ENCODE assay signal across 9 cellular contexts in the genomic region with DNA sequence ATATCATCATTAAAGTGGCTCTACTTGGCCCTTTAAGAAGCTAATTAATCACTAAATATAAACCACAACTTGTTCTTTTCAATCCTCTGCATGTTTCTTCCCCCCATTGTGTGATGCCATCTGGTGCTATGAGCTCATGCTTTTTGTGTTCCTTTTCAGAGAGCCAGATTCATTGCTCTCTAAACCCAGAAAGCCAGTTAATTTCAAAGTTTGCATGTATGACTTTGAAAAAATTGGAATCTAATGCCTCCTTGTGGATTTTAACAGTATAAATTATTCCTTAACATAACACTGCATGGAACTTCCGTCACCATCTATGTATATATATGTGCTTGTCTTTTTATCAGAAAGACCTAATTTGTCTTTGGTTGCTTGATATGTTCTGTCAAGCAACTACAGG. TPM values are rescaled to one million over a fixed set of nuclear protein-coding genes. Genes with fewer than 3 reads are reported as not detected.
A peak's percentile ranks its signal among the peaks of the same experiment; 100 is the strongest.
DNase-seq lines count a peak whose midpoint lies in the region; ATAC-seq and TF ChIP-seq lines count a peak whose summit lies in the region.
"Had no signal": no experiment of that assay in that cellular context is flagged by ENCODE, and none has a peak within 500 bp of the region (broad histone marks: within the 10 kb centered on the region; RNA-seq: fewer than 3 reads in every experiment).

No MANE protein-coding gene starts in this region.

- POLR2A ChIA-PET in activated CD4-positive, alpha-beta memory T cell treated with anti-CD3 and anti-CD28 coated beads, Interleukin-2, amount 10 ng/mL, durations not matched to agents 7 days and 5 days (lab: Charles Lee) = no interaction called here

- H3K36me3 ChIP-seq in SJCRH30 (no peaks in the 10 kb centered on the region), heart right ventricle (no peaks in the 10 kb centered on the region), testis (ENCODE audit: low read depth, missing control alignments) (no peaks in the 10 kb centered on the region)

- no peak for TF ChIP-seq POLR2A in testis (IDR thresholded peaks at IDR 0.05)

- peak; percentile 16 to 72 (median 53) for TF ChIP-seq CTCF in heart right ventricle (IDR thresholded peaks at IDR 0.05)
- TF ChIP-seq CTCF in testis (IDR thresholded peaks at IDR 0.05) = peak in 2 of 3 experiments; percentile 4 to 28

- peak; percentile 44 to 86 (median 73) for ATAC-seq in heart right ventricle

- H3K27me3 ChIP-seq in SJCRH30 (no peaks in the 10 kb centered on the region), heart right ventricle (no peaks in the 10 kb centered on the region), testis (no peaks in the 10 kb centered on the region)

- H3K4me1 ChIP-seq in SJCRH30 (peaks cover 31% of the 10 kb centered on the region), heart right ventricle (peaks cover 0 to 34% (median 22%) of the 10 kb centered on the region in 9 donors), testis (no peaks in the 10 kb centered on the region)

- peak overlapping the region; percentile 82 for H3K27ac ChIP-seq in SJCRH30
- peak overlapping the region in 8 of 10 donors; percentile 37 to 75 (median 56) for H3K27ac ChIP-seq in heart right ventricle
- H3K27ac ChIP-seq in testis = no peak overlapping the region

- no peaks in the 10 kb centered on the region for H3K4me1 Mint-ChIP-seq in activated CD4-positive, alpha-beta memory T cell treated with anti-CD3 and anti-CD28 coated beads, Interleukin-2, amount 10 ng/mL, durations not matched to agents 7 days and 5 days

- CTCF ChIA-PET in activated CD4-positive, alpha-beta memory T cell treated with anti-CD3 and anti-CD28 coated beads, Interleukin-2, amount 10 ng/mL, durations not matched to agents 7 days and 5 days (lab: Charles Lee) = no interaction called here

- H3K27me3 Mint-ChIP-seq in activated CD4-positive, alpha-beta memory T cell treated with anti-CD3 and anti-CD28 coated beads, Interleukin-2, amount 10 ng/mL, durations not matched to agents 7 days and 5 days = peaks cover 39% of the 10 kb centered on the region

- 16 to 22% methylated on average over 1 of the region's 1 CpG for WGBS in heart right ventricle, 2 donors
- 52 to 66% methylated on average over 1 of the region's 1 CpG for WGBS in testis, 2 donors

- peak; percentile 23 for DNase-seq in HT-29 (ENCODE audit: low spot score)
- peak; percentile 59 to 82 for DNase-seq in SJCRH30
- DNase-seq in heart right ventricle = peak in 1 of 2 donors; percentile 12
- DNase-seq in testis = no peak
- DNase-seq in SKM-1 treated with dmso at 0.1 percent for 144 hours (lab: John Stamatoyannopoulos, UW; ENCODE audit: unreplicated experiment) = no peak
- DNase-seq in activated CD4-positive, alpha-beta memory T cell treated with anti-CD3 and anti-CD28 coated beads, Interleukin-2, amount 10 ng/mL, durations not matched to agents 7 days and 5 days = no peak
- DNase-seq in germinal center (ENCODE audit: low spot score) = no peak
- no peak for DNase-seq in activated effector memory CD4-positive, alpha-beta T cell treated with anti-CD3 and anti-CD28 coated beads, Interleukin-2, amount 50 U/mL, for 16 hours
- DNase-seq: NCI-H1436 treated with DMSO at 0.1 percent for 48 hours had no signal

- H3K27ac Mint-ChIP-seq in activated CD4-positive, alpha-beta memory T cell treated with anti-CD3 and anti-CD28 coated beads, Interleukin-2, amount 10 ng/mL, durations not matched to agents 7 days and 5 days = no peak overlapping the region

- peak overlapping the region; percentile 10 for H3K4me3 ChIP-seq in SJCRH30
- no peak overlapping the region for H3K4me3 ChIP-seq in heart right ventricle
- no peak overlapping the region for H3K4me3 ChIP-seq in testis

- intact Hi-C loops in heart right ventricle (cut with DNase I) (loop anchor here (1.0 to 10.0 kb wide), 14 partner anchors 100 to 322 kb away; no protein-coding TSS in a partner anchor), testis (cut with DNase I; ENCODE audit: low total_unique reads) (no loop called here)

- peaks cover 5% of the 10 kb centered on the region for H3K36me3 Mint-ChIP-seq in activated CD4-positive, alpha-beta memory T cell treated with anti-CD3 and anti-CD28 coated beads, Interleukin-2, amount 10 ng/mL, durations not matched to agents 7 days and 5 days (ENCODE audit: low read depth)

- H3K9me3 Mint-ChIP-seq in activated CD4-positive, alpha-beta memory T cell treated with anti-CD3 and anti-CD28 coated beads, Interleukin-2, amount 10 ng/mL, durations not matched to agents 7 days and 5 days = peaks cover 4% of the 10 kb centered on the region

- H3K4me3 Mint-ChIP-seq in activated CD4-positive, alpha-beta memory T cell treated with anti-CD3 and anti-CD28 coated beads, Interleukin-2, amount 10 ng/mL, durations not matched to agents 7 days and 5 days = no peak overlapping the region

- H3K9me3 ChIP-seq in SJCRH30 (replicated peaks) (peaks cover 8% of the 10 kb centered on the region), heart right ventricle (peaks cover 0 to 26% (median 9%) of the 10 kb centered on the region in 11 donors), testis (no peaks in the 10 kb centered on the region)

RNA-seq across cellular contexts. Expression of a gene that starts 31.1 kb away (rescaled TPM):
- total RNA-seq in HT-29 (2014; rRNA removed; shearing (Covaris generic)) = not detected in 2 replicates
- total RNA-seq in SJCRH30 (2014; rRNA removed; shearing (Covaris generic)) = 0.13 and 0.14 TPM in 2 replicates
- total RNA-seq in heart right ventricle = 1 to 10 TPM in 9 of 10 donors, under 1 TPM in 1; 0.97 to 4.8 (median 2.5) TPM
- 1 to 10 TPM in 1 of 2 donors, under 1 TPM in 1; 0.58 to 6.2 TPM for polyA plus RNA-seq in heart right ventricle
- 1 to 10 TPM; 3.4 to 5.7 TPM for total RNA-seq in testis
- 1.9 TPM for polyA plus RNA-seq in testis (ENCODE audit: insufficient read depth, low read depth, low replicate concordance)
- total RNA-seq in activated CD4-positive, alpha-beta memory T cell treated with anti-CD3 and anti-CD28 coated beads, Interleukin-2, amount 10 ng/mL, durations not matched to agents 7 days and 5 days = under 1 TPM; 0.43 TPM

Comparison
In these comparisons a context has a peak if more than half of its experiments do, and no peak if none do; other contexts are left out.
1. DNase-seq: peak in HT-29 (single experiment) and SJCRH30 (2 of 2); none in testis (single experiment), SKM-1 treated with dmso at 0.1 percent for 144 hours (single experiment), activated CD4-positive, alpha-beta memory T cell treated with anti-CD3 and anti-CD28 coated beads, Interleukin-2, amount 10 ng/mL, durations not matched to agents 7 days and 5 days (single experiment), germinal center (single experiment) and activated effector memory CD4-positive, alpha-beta T cell treated with anti-CD3 and anti-CD28 coated beads, Interleukin-2, amount 50 U/mL, for 16 hours (single experiment).
2. H3K27ac ChIP-seq: peak in SJCRH30 (single experiment) and heart right ventricle (8 of 10); none in testis (0 of 2).